In genomic region chr2:23502096-23502495, GRCh38 we compare ENCODE assay signal across 15 cellular contexts.
DNase-seq lines count a peak whose midpoint lies in the region; ATAC-seq and TF ChIP-seq lines count a peak whose summit lies in the region.
"Had no signal": no experiment of that assay in that cellular context is flagged by ENCODE, and none has a peak within 500 bp of the region (broad histone marks: within the 10 kb centered on the region; RNA-seq: fewer than 3 reads in every experiment).

No MANE protein-coding gene starts in this region.

- H3K36me3 Mint-ChIP-seq in nephron progenitor cell (ENCODE audit: low read depth): no peaks in the 10 kb centered on the region
- H3K36me3 Mint-ChIP-seq: CD8-positive, alpha-beta T cell; stimulated activated naive B cell treated with anti-CD40 and anti-IgM and Interleukin-4, amounts not matched to agents 10 μg/mL and 1 μg/mL and 100 μg/mL, for 72 hours had no signal

- H3K27me3 Mint-ChIP-seq in nephron progenitor cell (ENCODE audit: low read depth, poor library complexity): peaks cover 6% of the 10 kb centered on the region

- peak; percentile 65 for TF ChIP-seq EP300 in esophagus muscularis mucosa (IDR thresholded peaks at IDR 0.05)

- peaks cover 91% of the 10 kb centered on the region for H3K4me1 Mint-ChIP-seq in nephron progenitor cell

- DNase-seq in esophagus muscularis mucosa (ENCODE audit: extremely low spot score): no peak
- no peak for DNase-seq in nephron progenitor cell
- DNase-seq in tibial artery: no peak
- DNase-seq in SK-N-DZ (ENCODE audit: low spot score): no peak
- DNase-seq: activated naive CD4-positive, alpha-beta T cell treated with anti-CD3 and anti-CD28 coated beads for 36 hours; CD8-positive, alpha-beta T cell; esophagus squamous epithelium; GDM1; GM23248; IMR-90; NCI-H1092; stimulated activated naive B cell treated with anti-CD40 and anti-IgM and Interleukin-4, amounts not matched to agents 10 μg/mL and 1 μg/mL and 100 μg/mL, for 72 hours had no signal

- H3K4me1 ChIP-seq in esophagus muscularis mucosa (peaks cover 32 to 82% (median 74%) of the 10 kb centered on the region in 4 donors), tibial artery (peaks cover 0 to 82% (median 60%) of the 10 kb centered on the region in 4 donors)

- H3K9me3 Mint-ChIP-seq in nephron progenitor cell: no peaks in the 10 kb centered on the region
- H3K9me3 Mint-ChIP-seq: activated naive CD4-positive, alpha-beta T cell treated with anti-CD3 and anti-CD28 coated beads for 36 hours; CD8-positive, alpha-beta T cell; stimulated activated naive B cell treated with anti-CD40 and anti-IgM and Interleukin-4, amounts not matched to agents 10 μg/mL and 1 μg/mL and 100 μg/mL, for 72 hours had no signal

- 91% methylated on average over 11 of the region's 15 CpGs for WGBS in esophagus muscularis mucosa

- H3K36me3 ChIP-seq in esophagus muscularis mucosa (no peaks in the 10 kb centered on the region), tibial artery (no peaks in the 10 kb centered on the region)
- H3K36me3 ChIP-seq: esophagus squamous epithelium had no signal

- no peak overlapping the region for H3K4me3 ChIP-seq in esophagus muscularis mucosa
- no peak overlapping the region for H3K4me3 ChIP-seq in tibial artery
- H3K4me3 ChIP-seq: esophagus squamous epithelium, GM23248 had no signal

- no peak for TF ChIP-seq CTCF in esophagus muscularis mucosa (IDR thresholded peaks at IDR 0.05)
- no peak for TF ChIP-seq CTCF in nephron progenitor cell (IDR thresholded peaks at IDR 0.05)
- no peak for TF ChIP-seq CTCF in tibial artery (IDR thresholded peaks at IDR 0.05)

- peak overlapping the region; percentile 37 for H3K27ac Mint-ChIP-seq in nephron progenitor cell
- H3K27ac Mint-ChIP-seq: activated naive CD4-positive, alpha-beta T cell treated with anti-CD3 and anti-CD28 coated beads for 36 hours; CD8-positive, alpha-beta T cell; stimulated activated naive B cell treated with anti-CD40 and anti-IgM and Interleukin-4, amounts not matched to agents 10 μg/mL and 1 μg/mL and 100 μg/mL, for 72 hours had no signal

- ATAC-seq in GM18505 (IDR thresholded peaks at IDR 0.05; ENCODE audit: unreplicated experiment): no peak
- no peak for ATAC-seq in GM18867 (IDR thresholded peaks at IDR 0.05; ENCODE audit: unreplicated experiment)
- ATAC-seq: CD8-positive, alpha-beta T cell; stimulated activated naive B cell treated with anti-CD40 and anti-IgM and Interleukin-4, amounts not matched to agents 10 μg/mL and 1 μg/mL and 100 μg/mL, for 72 hours had no signal

- intact Hi-C loops in esophagus muscularis mucosa (cut with DNase I) (no loop called here), tibial artery (cut with DNase I; ENCODE audit: low total_unique reads) (loop anchor here (10.0 kb wide), 1 partner anchor 63 kb away; no protein-coding TSS in a partner anchor)

- H3K27ac ChIP-seq in angular gyrus (ENCODE audit: low read depth, low read length) (peak overlapping the region; percentile 74), esophagus muscularis mucosa (replicated peaks in 1 of 4) (peak overlapping the region; percentile 74 to 80 (median 76)), tibial artery (peak overlapping the region; percentile 45 to 65)
- H3K27ac ChIP-seq: GM23248 had no signal

- H3K27me3 ChIP-seq in esophagus muscularis mucosa (no peaks in the 10 kb centered on the region), tibial artery (no peaks in the 10 kb centered on the region)
- H3K27me3 ChIP-seq: esophagus squamous epithelium had no signal

- TF ChIP-seq POLR2A in esophagus muscularis mucosa (IDR thresholded peaks at IDR 0.05; ENCODE audit: low read depth): no peak
- TF ChIP-seq POLR2A in GM18505 (IDR thresholded peaks at IDR 0.05; ENCODE audit: borderline replicate concordance, extremely low read depth, insufficient read depth, insufficient read length): no peak

- H3K9me3 ChIP-seq in esophagus muscularis mucosa: no peaks in the 10 kb centered on the region
- no peaks in the 10 kb centered on the region for H3K9me3 ChIP-seq in tibial artery
- H3K9me3 ChIP-seq: esophagus squamous epithelium had no signal

- H3K4me3 Mint-ChIP-seq in nephron progenitor cell: no peak overlapping the region
- H3K4me3 Mint-ChIP-seq: activated naive CD4-positive, alpha-beta T cell treated with anti-CD3 and anti-CD28 coated beads for 36 hours; CD8-positive, alpha-beta T cell; stimulated activated naive B cell treated with anti-CD40 and anti-IgM and Interleukin-4, amounts not matched to agents 10 μg/mL and 1 μg/mL and 100 μg/mL, for 72 hours had no signal
